Comparison of ENCODE assay signal across 11 cellular contexts in the genomic region with DNA sequence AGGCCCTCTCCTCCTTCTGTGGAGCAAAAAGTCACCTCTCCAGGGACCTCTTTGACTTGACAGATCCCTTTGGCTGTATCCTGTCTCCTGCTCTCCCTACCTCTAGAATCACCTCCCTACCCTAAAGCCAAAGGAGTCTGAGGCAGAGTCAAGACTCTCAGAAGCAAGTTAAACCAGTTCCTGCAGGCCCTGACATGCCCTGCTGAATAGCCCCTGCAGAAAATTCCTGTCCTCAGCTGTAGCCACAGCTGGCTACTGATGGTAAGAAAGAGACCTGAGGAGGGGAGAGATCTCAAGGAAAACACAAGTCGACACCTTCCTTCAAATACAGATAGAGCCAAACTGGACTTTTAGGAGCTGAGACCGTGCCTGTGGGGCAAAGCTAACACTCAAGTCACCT. TPM values are rescaled to one million over a fixed set of nuclear protein-coding genes. Genes with fewer than 3 reads are reported as not detected.
A peak's percentile ranks its signal among the peaks of the same experiment; 100 is the strongest.
DNase-seq lines count a peak whose midpoint lies in the region; ATAC-seq and TF ChIP-seq lines count a peak whose summit lies in the region.
"Had no signal": no experiment of that assay in that cellular context is flagged by ENCODE, and none has a peak within 500 bp of the region (broad histone marks: within the 10 kb centered on the region; RNA-seq: fewer than 3 reads in every experiment).

No MANE protein-coding gene starts in this region.

- no peaks in the 10 kb centered on the region for H3K27me3 Mint-ChIP-seq in brain

- peak overlapping the region; percentile 17 for H2BK5ac ChIP-seq in mesendoderm (ENCODE audit: low read length)

- no peak for TF ChIP-seq POLR2A in upper lobe of left lung (IDR thresholded peaks at IDR 0.05)

- H3K27ac ChIP-seq in mesendoderm (ENCODE audit: low read depth, low read length), result peak overlapping the region; percentile 35
- peak overlapping the region; percentile 64 to 70 (median 66) for H3K27ac ChIP-seq in upper lobe of left lung

- no peaks in the 10 kb centered on the region for H3K36me3 Mint-ChIP-seq in brain
- H3K36me3 Mint-ChIP-seq: naive thymus-derived CD8-positive, alpha-beta T cell had no signal

- WGBS in mesendoderm (ENCODE audit: extremely low coverage, insufficient coverage, low lambda C conversion rate), result no CpG with 5 or more reads among the region's 2 CpGs
- WGBS in upper lobe of left lung, 2 donors, result 60 to 81% methylated on average over 2 of the region's 2 CpGs

- ATAC-seq in upper lobe of left lung (ENCODE audit: low FRiP score in 2 of 2), result peak; percentile 13 to 37
- no peak for ATAC-seq in HG02938 (IDR thresholded peaks at IDR 0.05; ENCODE audit: unreplicated experiment)
- ATAC-seq: naive thymus-derived CD8-positive, alpha-beta T cell had no signal

- H3K23ac ChIP-seq in mesendoderm (ENCODE audit: low read length), result no peak overlapping the region

- H3K4me2 ChIP-seq in mesendoderm (ENCODE audit: low read length), result no peak overlapping the region

- peaks cover 30% of the 10 kb centered on the region for H3K4me1 Mint-ChIP-seq in brain
- H3K4me1 Mint-ChIP-seq: naive thymus-derived CD8-positive, alpha-beta T cell had no signal

- H3K36me3 ChIP-seq in mesendoderm (ENCODE audit: control insufficient read depth, insufficient read depth, low read length) (no peaks in the 10 kb centered on the region), upper lobe of left lung (no peaks in the 10 kb centered on the region)

- H3K18ac ChIP-seq in mesendoderm (ENCODE audit: low read length), result no peak overlapping the region

- H3K9me3 Mint-ChIP-seq in brain, result no peaks in the 10 kb centered on the region
- H3K9me3 Mint-ChIP-seq: activated CD4-positive, alpha-beta memory T cell treated with anti-CD3 and anti-CD28 coated beads, Interleukin-2, amount 10 ng/mL, durations not matched to agents 7 days and 5 days; naive thymus-derived CD8-positive, alpha-beta T cell had no signal

- H3K4me3 ChIP-seq in mesendoderm (ENCODE audit: low read length), result no peak overlapping the region
- H3K4me3 ChIP-seq in upper lobe of left lung, result no peak overlapping the region

- peak; percentile 39 for DNase-seq in NCI-H748 (lab: John Stamatoyannopoulos, UW; ENCODE audit: unreplicated experiment)
- no peak for DNase-seq in NCI-H748 treated with DMSO at 0.1 percent for 48 hours (lab: John Stamatoyannopoulos, UW)
- DNase-seq in mesendoderm, result peak; percentile 77
- DNase-seq in upper lobe of left lung, result peak in 1 of 2 donors; percentile 54
- no peak for DNase-seq in NCI-H82 treated with DMSO at 0.1 percent for 48 hours (lab: John Stamatoyannopoulos, UW; ENCODE audit: unreplicated experiment)
- DNase-seq in NAMALWA (ENCODE audit: low spot score), result no peak
- DNase-seq: activated CD4-positive, alpha-beta memory T cell treated with anti-CD3 and anti-CD28 coated beads, Interleukin-2, amount 10 ng/mL, durations not matched to agents 7 days and 5 days; anterior cingulate cortex; naive thymus-derived CD8-positive, alpha-beta T cell had no signal

- TF ChIP-seq CTCF in brain (conservative IDR thresholded peaks at IDR 0.05) (no peak), upper lobe of left lung (IDR thresholded peaks at IDR 0.05) (no peak)

- no peak overlapping the region for H4K8ac ChIP-seq in mesendoderm (ENCODE audit: low read depth, low read length)

- no peak overlapping the region for H2AK5ac ChIP-seq in mesendoderm (ENCODE audit: low read length)

- no peak overlapping the region for H2BK15ac ChIP-seq in mesendoderm (replicated peaks; ENCODE audit: low read depth)

- H3K27me3 ChIP-seq in mesendoderm (ENCODE audit: insufficient read depth, low read length, poor library complexity) (no peaks in the 10 kb centered on the region), upper lobe of left lung (no peaks in the 10 kb centered on the region)

- peak overlapping the region in 4 of 5 experiments; percentile 30 to 91 (median 64) for H3K27ac Mint-ChIP-seq in brain
- H3K27ac Mint-ChIP-seq: activated CD4-positive, alpha-beta memory T cell treated with anti-CD3 and anti-CD28 coated beads, Interleukin-2, amount 10 ng/mL, durations not matched to agents 7 days and 5 days had no signal

- no peak overlapping the region for H2BK120ac ChIP-seq in mesendoderm (ENCODE audit: low read depth, low read length)

- H3K79me2 ChIP-seq in mesendoderm (ENCODE audit: control insufficient read depth, insufficient read depth, low read length), result no peaks in the 10 kb centered on the region

- no peak overlapping the region for H3K4me3 Mint-ChIP-seq in brain
- H3K4me3 Mint-ChIP-seq: activated CD4-positive, alpha-beta memory T cell treated with anti-CD3 and anti-CD28 coated beads, Interleukin-2, amount 10 ng/mL, durations not matched to agents 7 days and 5 days; naive thymus-derived CD8-positive, alpha-beta T cell had no signal

- H3K9me3 ChIP-seq in upper lobe of left lung, result no peaks in the 10 kb centered on the region

- H4K5ac ChIP-seq in mesendoderm (ENCODE audit: low read length), result no peak overlapping the region

- H3K56ac ChIP-seq in mesendoderm (ENCODE audit: low read length), result peak overlapping the region; percentile 76

- H3K4me1 ChIP-seq in mesendoderm (ENCODE audit: control insufficient read depth, low read depth, low read length) (peaks cover 6% of the 10 kb centered on the region), upper lobe of left lung (peaks cover 0 to 23% (median 9%) of the 10 kb centered on the region in 4 donors)

- peak overlapping the region; percentile 22 for H3K9ac ChIP-seq in mesendoderm (ENCODE audit: low read length)

- H3K4ac ChIP-seq in mesendoderm (ENCODE audit: low read depth, low read length), result no peak overlapping the region

- H3K79me1 ChIP-seq in mesendoderm (ENCODE audit: low read length), result no peaks in the 10 kb centered on the region

- no peak for TF ChIP-seq EP300 in upper lobe of left lung (IDR thresholded peaks at IDR 0.05)

RNA-seq across cellular contexts. Expression of gene UBAP2, which starts 23.7 kb away (rescaled TPM):
- polyA plus RNA-seq in brain (ENCODE audit: insufficient read depth, low read depth, low replicate concordance), result 31.4 TPM
- polyA plus RNA-seq in mesendoderm (2013, experiment 1 of 2), result 37.7 TPM
- polyA plus RNA-seq in mesendoderm (2013, experiment 2 of 2), result 38.9 TPM
- 10 to 100 TPM; 22.3 to 48.2 (median 35.3) TPM for total RNA-seq in upper lobe of left lung

RNA-seq across cellular contexts. Expression of gene DCAF12, which starts 54.1 kb away (rescaled TPM):
- polyA plus RNA-seq in brain (ENCODE audit: insufficient read depth, low read depth, low replicate concordance), result 98.5 TPM
- polyA plus RNA-seq in mesendoderm (2013, experiment 1 of 2), result 14.8 TPM
- polyA plus RNA-seq in mesendoderm (2013, experiment 2 of 2), result 14.5 TPM
- total RNA-seq in upper lobe of left lung, result 10 to 100 TPM; 17.8 to 41.0 (median 34.0) TPM

Comparison
In these comparisons a context has a peak if more than half of its experiments do, and no peak if none do; other contexts are left out.
1. DNase-seq: peak in NCI-H748 (single experiment) and mesendoderm (single experiment); none in NCI-H748 treated with DMSO at 0.1 percent for 48 hours (single experiment), NCI-H82 treated with DMSO at 0.1 percent for 48 hours (single experiment) and NAMALWA (single experiment).